Comparison of ENCODE assay signal across 17 cellular contexts in the genomic region with DNA sequence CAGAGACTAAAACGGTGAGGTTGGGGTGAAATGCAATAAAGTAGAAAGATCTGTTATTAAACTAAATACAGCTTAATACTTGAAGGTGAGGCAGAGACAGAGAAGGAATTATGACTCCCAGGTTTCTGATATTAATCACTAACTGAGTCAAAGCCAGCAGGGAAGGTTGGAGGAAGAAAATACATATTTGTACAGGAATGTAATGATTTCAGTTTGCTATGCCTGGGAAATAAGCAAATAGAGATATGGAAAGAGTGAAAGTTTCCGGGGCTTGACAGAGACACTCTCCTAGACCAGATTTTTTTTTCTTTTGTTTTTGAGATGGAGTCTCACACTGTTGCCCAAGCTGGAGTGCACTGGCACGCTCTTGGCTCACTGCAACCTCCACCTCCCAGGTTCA.
A peak's percentile ranks its signal among the peaks of the same experiment; 100 is the strongest.
DNase-seq lines count a peak whose midpoint lies in the region; ATAC-seq, FAIRE-seq and TF ChIP-seq lines count a peak whose summit lies in the region.
"Had no signal": no experiment of that assay in that cellular context is flagged by ENCODE, and none has a peak within 500 bp of the region (broad histone marks: within the 10 kb centered on the region; RNA-seq: fewer than 3 reads in every experiment).

No MANE protein-coding gene starts in this region.

- intact Hi-C loops in pancreas (cut with DNase I), result no loop called here

- peaks cover 12% of the 10 kb centered on the region for H4K20me1 ChIP-seq in hepatocyte (ENCODE audit: insufficient read depth, poor library complexity, severe bottlenecking)

- no peak overlapping the region for H3K4me3 ChIP-seq in bronchial epithelial cell (ENCODE audit: low read depth, low read length)
- no peak overlapping the region for H3K4me3 ChIP-seq in hepatocyte
- H3K4me3 ChIP-seq in pancreas, result no peak overlapping the region
- no peak overlapping the region for H3K4me3 ChIP-seq in Peyer's patch
- H3K4me3 ChIP-seq: K562 had no signal

- no peak for TF ChIP-seq POLR2A in GM12891 (IDR thresholded peaks at IDR 0.05; ENCODE audit: low read depth, low read length)
- no peak for TF ChIP-seq POLR2A in Peyer's patch (IDR thresholded peaks at IDR 0.05)

- H3K9me3 ChIP-seq in hepatocyte (ENCODE audit: low read depth) (no peaks in the 10 kb centered on the region), pancreas (no peaks in the 10 kb centered on the region), Peyer's patch (no peaks in the 10 kb centered on the region)

- ATAC-seq in pancreas (peak; percentile 76 to 91 (median 86)), GM21529 (IDR thresholded peaks at IDR 0.05; ENCODE audit: unreplicated experiment) (no peak)
- ATAC-seq: HCT116, K562 had no signal

- H3K4me1 ChIP-seq in hepatocyte (ENCODE audit: insufficient read depth), result peaks cover 7% of the 10 kb centered on the region
- peaks cover 5 to 15% (median 7%) of the 10 kb centered on the region in 3 donors for H3K4me1 ChIP-seq in pancreas
- no peaks in the 10 kb centered on the region for H3K4me1 ChIP-seq in Peyer's patch

- H3K4me2 ChIP-seq in hepatocyte, result peak overlapping the region; percentile 8

- peak; percentile 81 for DNase-seq in NCI-H226
- peak; percentile 72 for DNase-seq in bronchial epithelial cell (ENCODE audit: low read depth)
- peak; percentile 10 for DNase-seq in hepatocyte (ENCODE audit: low spot score)
- peak in 2 of 6 donors; percentile 11 to 23 for DNase-seq in pancreas
- no peak for DNase-seq in GM12891 (ENCODE audit: insufficient read length, low spot score)
- no peak for DNase-seq in Peyer's patch
- no peak for DNase-seq in iPS-NIHi11 (ENCODE audit: low spot score)
- DNase-seq: CD4-positive, alpha-beta T cell; DMS79; NCI-H1048; NCI-H146; Right ventricle myocardium superior had no signal

- no peak for FAIRE-seq in bronchial epithelial cell (lab: Jason Lieb, UNC)
- no peak for FAIRE-seq in pancreas (lab: Jason Lieb, UNC)
- FAIRE-seq in GM12891 (lab: Jason Lieb, UNC), result no peak
- FAIRE-seq: G401.6, GM12892, K562 had no signal

- H3K9me2 ChIP-seq in hepatocyte (replicated peaks; ENCODE audit: insufficient read depth), result no peaks in the 10 kb centered on the region

- H2AFZ ChIP-seq in hepatocyte, result no peak overlapping the region

- H3K27ac ChIP-seq in hepatocyte (peak overlapping the region; percentile 40), pancreas (peak overlapping the region; percentile 22 to 76 (median 56)), Peyer's patch (no peak overlapping the region)

- no peaks in the 10 kb centered on the region for H3K36me3 ChIP-seq in bronchial epithelial cell (ENCODE audit: control insufficient read depth, insufficient read depth, low read length)
- no peaks in the 10 kb centered on the region for H3K36me3 ChIP-seq in hepatocyte (replicated peaks; ENCODE audit: insufficient read depth, low read depth)
- no peaks in the 10 kb centered on the region for H3K36me3 ChIP-seq in pancreas
- H3K36me3 ChIP-seq in Peyer's patch, result no peaks in the 10 kb centered on the region

- no peaks in the 10 kb centered on the region for H3K27me3 ChIP-seq in bronchial epithelial cell (ENCODE audit: control insufficient read depth, insufficient read depth, low read length)
- H3K27me3 ChIP-seq in hepatocyte, result no peaks in the 10 kb centered on the region
- no peaks in the 10 kb centered on the region for H3K27me3 ChIP-seq in pancreas
- no peaks in the 10 kb centered on the region for H3K27me3 ChIP-seq in Peyer's patch

- WGBS in hepatocyte (ENCODE audit: low lambda C conversion rate, missing lambda C conversion rate), result 73% methylated on average over 3 of the region's 3 CpGs
- 33 to 35% methylated on average over 3 of the region's 3 CpGs for WGBS in pancreas, 2 donors

- TF ChIP-seq CTCF in bronchial epithelial cell (IDR thresholded peaks at IDR 0.05; ENCODE audit: insufficient read depth, low read length, severe bottlenecking) (no peak), hepatocyte (IDR thresholded peaks at IDR 0.05; ENCODE audit: poor library complexity) (no peak), pancreas (IDR thresholded peaks at IDR 0.05) (no peak), Peyer's patch (IDR thresholded peaks at IDR 0.05) (no peak)

- peaks cover 87% of the 10 kb centered on the region for H3K79me2 ChIP-seq in hepatocyte

TF ChIP-seq in GM12891, 5 proteins besides CTCF, POLR2A, EP300 and RAD21:
- no peak for TF ChIP-seq SPI1 (IDR thresholded peaks at IDR 0.05; ENCODE audit: low read depth, low read length)
- no peak for TF ChIP-seq POU2F2 (IDR thresholded peaks at IDR 0.05; ENCODE audit: low read depth, low read length)
- no peak for TF ChIP-seq TAF1 (IDR thresholded peaks at IDR 0.05; ENCODE audit: low read depth, low read length)
- no peak for TF ChIP-seq PAX5 (IDR thresholded peaks at IDR 0.05; ENCODE audit: insufficient read depth, low read length, severe bottlenecking)
- no peak for TF ChIP-seq POLR2AphosphoS5 (IDR thresholded peaks at IDR 0.05; ENCODE audit: low read depth, low read length)

Comparison
In these comparisons a context has a peak if more than half of its experiments do, and no peak if none do; other contexts are left out.
1. DNase-seq: peak in NCI-H226 (single experiment), bronchial epithelial cell (single experiment) and hepatocyte (single experiment); none in GM12891 (single experiment), Peyer's patch (0 of 3) and iPS-NIHi11 (single experiment).
2. H3K27ac ChIP-seq: peak in hepatocyte (single experiment) and pancreas (4 of 4); none in Peyer's patch (0 of 4).